ENCODE assay signal across 23 cellular contexts in genomic region chr21:19992540-19992939, GRCh38.
"Had no signal": no experiment of that assay in that cellular context is flagged by ENCODE, and none has a peak within 500 bp of the region (broad histone marks: within the 10 kb centered on the region; RNA-seq: fewer than 3 reads in every experiment).

No MANE protein-coding gene starts in this region.

- DNase-seq: cortex of kidney; effector CD8-positive, alpha-beta T cell; effector memory CD8-positive, alpha-beta T cell; endodermal cell; esophagus squamous epithelium; foreskin fibroblast; foreskin melanocyte; gastrocnemius medialis; glutamatergic neuron; head of caudate nucleus; heart right ventricle; hippocampal formation; left cardiac atrium; left lung; left ventricle myocardium superior; lower lobe of right lung; mucosa of descending colon; naive B cell; naive thymus-derived CD8-positive, alpha-beta T cell had no signal

- H3K27me3 ChIP-seq: esophagus squamous epithelium, gastrocnemius medialis, heart right ventricle, left lung had no signal

- FAIRE-seq: endometrium, islet of Langerhans, keratinocyte had no signal

- H3K27ac ChIP-seq: esophagus squamous epithelium, gastrocnemius medialis, heart right ventricle, left lung, lower lobe of right lung had no signal

- H3K4me1 ChIP-seq: esophagus squamous epithelium, gastrocnemius medialis, heart right ventricle, left lung, lower lobe of right lung had no signal

- ATAC-seq: effector memory CD8-positive, alpha-beta T cell; esophagus mucosa; gastrocnemius medialis; heart right ventricle; left cardiac atrium; left lung; left ventricle myocardium superior; lower lobe of right lung; mucosa of descending colon; naive thymus-derived CD8-positive, alpha-beta T cell had no signal

- H3K4me3 ChIP-seq: esophagus squamous epithelium, gastrocnemius medialis, heart right ventricle, left lung, lower lobe of right lung, mucosa of descending colon had no signal

- H3K9me3 ChIP-seq: gastrocnemius medialis, lower lobe of right lung, mucosa of descending colon had no signal

- H3K36me3 ChIP-seq: esophagus squamous epithelium, gastrocnemius medialis, heart right ventricle, left lung, lower lobe of right lung had no signal
